In genomic region chr2:181456660-181457120, GRCh38 we compare ENCODE assay signal across 8 cellular contexts. TPM values are rescaled to one million over a fixed set of nuclear protein-coding genes. Genes with fewer than 3 reads are reported as not detected.
DNase-seq lines count a peak whose midpoint lies in the region; ATAC-seq, FAIRE-seq and TF ChIP-seq lines count a peak whose summit lies in the region.

No MANE protein-coding gene starts in this region.

- no peaks in the 10 kb centered on the region for H3K9me3 Mint-ChIP-seq in endodermal cell
- H3K9me3 Mint-ChIP-seq in naive B cell = peaks cover 0 to 5% (median 0%) of the 10 kb centered on the region in 7 donors

- H3K36me3 ChIP-seq in endodermal cell (ENCODE audit: control insufficient read depth, insufficient read depth, low read length) = no peaks in the 10 kb centered on the region
- H3K36me3 ChIP-seq in stomach = no peaks in the 10 kb centered on the region

- no peak for TF ChIP-seq EP300 in stomach (IDR thresholded peaks at IDR 0.05)

- no peak overlapping the region for H3K9ac ChIP-seq in endodermal cell (ENCODE audit: extremely low read depth, low read length, poor library complexity, severe bottlenecking)

- no peaks in the 10 kb centered on the region for H3K36me3 Mint-ChIP-seq in endodermal cell (ENCODE audit: low read depth)
- peaks cover 0 to 9% of the 10 kb centered on the region in 2 donors for H3K36me3 Mint-ChIP-seq in naive B cell

- WGBS in endodermal cell (ENCODE audit: insufficient coverage in 1 of 2, insufficient read length in 1 of 2), 2 experiments = 20 to 22% methylated on average over 8 to 17 of the region's 17 CpGs
- WGBS in stomach, 5 donors = 5 to 7% (median 5%) methylated on average over 17 of the region's 17 CpGs

- intact Hi-C loops in stomach (cut with DNase I; ENCODE audit: low total_unique reads) = no loop called here

- DNase-seq in GF-D8 (lab: John Stamatoyannopoulos, UW) = peak; percentile 95
- DNase-seq in H54 (ENCODE audit: insufficient read length, low spot score) = peak; percentile 14
- peak; percentile 38 for DNase-seq in M059J (ENCODE audit: low read depth)
- peak; percentile 58 to 67 for DNase-seq in activated CD4-positive, alpha-beta T cell treated with anti-CD3 and anti-CD28 coated beads, Interleukin-2, amount 50 U/mL, for 48 hours
- peak; percentile 78 for DNase-seq in endodermal cell
- peak; percentile 92 for DNase-seq in naive B cell
- DNase-seq in stomach = peak; percentile 47
- no peak for DNase-seq in mesenteric fat pad (ENCODE audit: low spot score)

- H3K27me3 Mint-ChIP-seq in endodermal cell (ENCODE audit: insufficient read depth) (peaks cover 69% of the 10 kb centered on the region), naive B cell (no peaks in the 10 kb centered on the region)

- TF ChIP-seq POLR2A in H54 (IDR thresholded peaks at IDR 0.05; ENCODE audit: low read depth, low read length) (no peak), stomach (IDR thresholded peaks at IDR 0.05) (no peak)

- H3K27me3 ChIP-seq in endodermal cell (ENCODE audit: control insufficient read depth, insufficient read depth, low read length, poor library complexity, severe bottlenecking) (peaks cover 67% of the 10 kb centered on the region), stomach (peaks cover 0 to 34% (median 18%) of the 10 kb centered on the region in 3 donors)

- H3K4me3 Mint-ChIP-seq in endodermal cell (peak overlapping the region; percentile 64), naive B cell (peak overlapping the region; percentile 91 to 100 (median 96))

- FAIRE-seq in H54 (lab: Jason Lieb, UNC) = peak; percentile 84

- H3K27ac ChIP-seq in endodermal cell (ENCODE audit: low read depth, low read length) (no peak overlapping the region), stomach (peak overlapping the region; percentile 74 to 83 (median 80))

- no peaks in the 10 kb centered on the region for H3K4me1 ChIP-seq in endodermal cell (ENCODE audit: control insufficient read depth, insufficient read depth, low read length)
- H3K4me1 ChIP-seq in stomach = peaks cover 0 to 24% (median 19%) of the 10 kb centered on the region in 4 donors

- H3K4me1 Mint-ChIP-seq in endodermal cell (peaks cover 5% of the 10 kb centered on the region), naive B cell (peaks cover 49 to 60% (median 55%) of the 10 kb centered on the region in 3 donors)

- ATAC-seq in naive B cell (ENCODE audit: low read depth in 2 of 2) = peak; percentile 80 to 84

- no peak for TF ChIP-seq CTCF in endodermal cell (conservative IDR thresholded peaks at IDR 0.05)
- no peak for TF ChIP-seq CTCF in stomach (IDR thresholded peaks at IDR 0.05)

- H3K9me3 ChIP-seq in endodermal cell (ENCODE audit: control insufficient read depth, low read length) (no peaks in the 10 kb centered on the region), stomach (no peaks in the 10 kb centered on the region)

- peak overlapping the region; percentile 80 for H3K4me3 ChIP-seq in endodermal cell (ENCODE audit: low read length)
- H3K4me3 ChIP-seq in stomach = peak overlapping the region; percentile 45 to 61 (median 50)

- H3K27ac Mint-ChIP-seq in endodermal cell (no peak overlapping the region), naive B cell (peak overlapping the region; percentile 86 to 100 (median 98))

RNA-seq across cellular contexts. Expression of gene ITGA4, which starts 0.5 kb away (rescaled TPM):
- 38.2 and 47.6 TPM in 2 replicates for total RNA-seq in M059J (2014; rRNA removed; shearing (Covaris generic))
- total RNA-seq in endodermal cell = 1 to 10 TPM; 1.3 to 2.4 TPM
- 6.3 TPM for polyA plus RNA-seq in endodermal cell (2013, experiment 1 of 2)
- 7.1 TPM for polyA plus RNA-seq in endodermal cell (2013, experiment 2 of 2)
- 100 to 1,000 TPM; 129 to 160 (median 153) TPM for polyA plus RNA-seq in naive B cell (ENCODE audit: low read depth in 6 of 6)
- total RNA-seq in stomach = 10 to 100 TPM in 3 of 5 donors, 1 to 10 TPM in 2; 7.6 to 48.4 (median 39.8) TPM
- polyA plus RNA-seq in stomach = 1 to 10 TPM in 2 of 3 donors, under 1 TPM in 1; 0.45 to 1.7 (median 1.2) TPM
- 6.6 TPM for total RNA-seq in mesenteric fat pad
